Comparison of ENCODE assay signal across 31 cellular contexts in genomic region chr7:22625251-22625650, GRCh38.
"Had no signal": no experiment of that assay in that cellular context is flagged by ENCODE, and none has a peak within 500 bp of the region (broad histone marks: within the 10 kb centered on the region; RNA-seq: fewer than 3 reads in every experiment).

No MANE protein-coding gene starts in this region.

- H3K27ac ChIP-seq: neural progenitor cell, ovary, parathyroid adenoma, psoas muscle, right lobe of liver, sigmoid colon, skin epidermis, spleen, stomach, thoracic aorta, thyroid gland, tibial nerve, upper lobe of right lung, uterus had no signal

- H3K4me1 Mint-ChIP-seq: natural killer cell, neural progenitor cell had no signal

- H3K27me3 ChIP-seq: neural progenitor cell, ovary, right lobe of liver, sigmoid colon, spleen, stomach, thyroid gland, tibial nerve, upper lobe of right lung, uterus had no signal

- H3K36me3 Mint-ChIP-seq: naive thymus-derived CD4-positive, alpha-beta T cell; natural killer cell; neural progenitor cell had no signal

- H3K79me2 ChIP-seq: parathyroid adenoma had no signal

- H3K4me3 Mint-ChIP-seq: naive thymus-derived CD4-positive, alpha-beta T cell; natural killer cell; nephron; neural progenitor cell; stimulated activated memory B cell treated with anti-CD40 and anti-IgM and Interleukin-4, amounts not matched to agents 10 μg/mL and 1 μg/mL and 100 μg/mL, for 72 hours had no signal

- H2AFZ ChIP-seq: neural progenitor cell, parathyroid adenoma had no signal

- ATAC-seq: naive thymus-derived CD4-positive, alpha-beta T cell; natural killer cell; psoas muscle; right cardiac atrium; right lobe of liver; stimulated activated memory B cell treated with anti-CD40 and anti-IgM and Interleukin-4, amounts not matched to agents 10 μg/mL and 1 μg/mL and 100 μg/mL, for 72 hours; stimulated activated naive CD8-positive, alpha-beta T cell treated with anti-CD3 and anti-CD28 coated beads, Interleukin-15, Interleukin-2, amounts not matched to agents 100 U/mL and 50 U/mL, for 24 hours; upper lobe of right lung had no signal

- H3K4me2 ChIP-seq: neural progenitor cell, smooth muscle cell had no signal

- DNase-seq: naive thymus-derived CD4-positive, alpha-beta T cell; natural killer cell; occipital lobe; ovary; posterior cingulate gyrus; psoas muscle; right cardiac atrium; right lobe of liver; sigmoid colon; spleen; stimulated activated CD4-positive, alpha-beta T cell treated with anti-CD3 and anti-CD28 coated beads, Interleukin-12 subunit alpha, Interleukin-12 subunit beta, amount 100 ng/mL, for 4 hours; stimulated activated CD4-positive, alpha-beta T cell treated with anti-CD3 and anti-CD28 coated beads, Interleukin-1b, Interleukin-23, amount 100 ng/mL, for 48 hours; stimulated activated CD4-positive, alpha-beta T cell treated with anti-CD3 and anti-CD28 coated beads, Interleukin-4, amount 100 ng/mL, for 1 hour; stimulated activated CD4-positive, alpha-beta T cell treated with anti-CD3 and anti-CD28 coated beads, Interleukin-4, amount 100 ng/mL, for 4 hours; stimulated activated CD8-positive, alpha-beta memory T cell treated with anti-CD3 and anti-CD28 coated beads, Interleukin-4, amount 100 ng/mL, for 48 hours; stimulated activated naive CD4-positive, alpha-beta T cell; stimulated activated naive CD8-positive, alpha-beta T cell treated with anti-CD3 and anti-CD28 coated beads, Interleukin-15, Interleukin-2, amounts not matched to agents 100 U/mL and 50 U/mL, for 24 hours; stomach; thyroid gland; trophoblast cell; upper lobe of right lung; uterus had no signal

- H3K27me3 Mint-ChIP-seq: progenitor cell of endocrine pancreas; stimulated activated memory B cell treated with anti-CD40 and anti-IgM and Interleukin-4, amounts not matched to agents 10 μg/mL and 1 μg/mL and 100 μg/mL, for 72 hours had no signal

- H3K4me3 ChIP-seq: neural progenitor cell, ovary, psoas muscle, right lobe of liver, sigmoid colon, skin epidermis, smooth muscle cell, spleen, stomach, thoracic aorta, thyroid gland, tibial nerve, upper lobe of right lung, uterus had no signal

- H3K9ac ChIP-seq: neural progenitor cell, parathyroid adenoma had no signal

- H3K9me3 ChIP-seq: ovary, psoas muscle, right lobe of liver, sigmoid colon, spleen, stomach, thoracic aorta, thyroid gland, tibial nerve, upper lobe of right lung, uterus had no signal

- H3K4me1 ChIP-seq: neural progenitor cell, parathyroid adenoma, psoas muscle, right lobe of liver, sigmoid colon, spleen, stomach, thyroid gland, upper lobe of right lung, uterus had no signal

- H3K27ac Mint-ChIP-seq: naive thymus-derived CD4-positive, alpha-beta T cell; natural killer cell; nephron; neural progenitor cell; progenitor cell of endocrine pancreas; stimulated activated memory B cell treated with anti-CD40 and anti-IgM and Interleukin-4, amounts not matched to agents 10 μg/mL and 1 μg/mL and 100 μg/mL, for 72 hours had no signal

- H3K9me3 Mint-ChIP-seq: natural killer cell; neural progenitor cell; stimulated activated memory B cell treated with anti-CD40 and anti-IgM and Interleukin-4, amounts not matched to agents 10 μg/mL and 1 μg/mL and 100 μg/mL, for 72 hours had no signal

- H3K36me3 ChIP-seq: neural progenitor cell, ovary, right lobe of liver, sigmoid colon, stomach, thoracic aorta, thyroid gland, tibial nerve, upper lobe of right lung, uterus had no signal
